17 cellular contexts compared by ENCODE assay signal in genomic region chr19:29172302-29172701, GRCh38. TPM values are rescaled to one million over a fixed set of nuclear protein-coding genes. Genes with fewer than 3 reads are reported as not detected.
A peak's percentile ranks its signal among the peaks of the same experiment; 100 is the strongest.
DNase-seq lines count a peak whose midpoint lies in the region; ATAC-seq, FAIRE-seq and TF ChIP-seq lines count a peak whose summit lies in the region.
"Had no signal": no experiment of that assay in that cellular context is flagged by ENCODE, and none has a peak within 500 bp of the region (broad histone marks: within the 10 kb centered on the region; RNA-seq: fewer than 3 reads in every experiment).

No MANE protein-coding gene starts in this region.

- TF ChIP-seq EP300 in GM12878 (IDR thresholded peaks at IDR 0.05; ENCODE audit: borderline replicate concordance in 1 of 2, control insufficient read depth in 1 of 2, low read depth in 2 of 2, low read length in 2 of 2) = no peak

- no peaks in the 10 kb centered on the region for H3K9me3 ChIP-seq in MM.1S (replicated peaks; ENCODE audit: insufficient read depth, low read length)
- H3K9me3 ChIP-seq in GM12878 (replicated peaks; ENCODE audit: control insufficient read depth, insufficient read depth, low read length) = no peaks in the 10 kb centered on the region; the same call in 2 of the 3 replicates
- H3K9me3 ChIP-seq: Caco-2 had no signal

- H3K9ac ChIP-seq in MM.1S (ENCODE audit: low read length) = no peak overlapping the region
- H3K9ac ChIP-seq in GM12878 (ENCODE audit: control insufficient read depth, insufficient read depth, low read length) = no peak overlapping the region

- no peaks in the 10 kb centered on the region for H3F3A ChIP-seq in MM.1S (ENCODE audit: insufficient read depth, low read length)

- in situ Hi-C loops in GM12878 (cut with MboI) = no loop called here

- DNase-seq in SKM-1 treated with dmso at 0.1 percent for 144 hours (lab: John Stamatoyannopoulos, UW; ENCODE audit: unreplicated experiment) (peak; percentile 36), SKM-1 (lab: John Stamatoyannopoulos, UW; ENCODE audit: unreplicated experiment) (no peak), MM.1S (peak; percentile 19), NOMO-1 treated with dmso at 0.1 percent for 144 hours (lab: John Stamatoyannopoulos, UW; ENCODE audit: unreplicated experiment) (peak; percentile 11), GM12878 (ENCODE audit: low read depth, low spot score) (no peak), NCI-H82 (lab: John Stamatoyannopoulos, UW) (no peak), GM19238 (ENCODE audit: insufficient read length, low spot score) (no peak), anterior cingulate cortex (lab: John Stamatoyannopoulos, UW) (no peak)
- DNase-seq: 8988T, Caco-2, NCI-H1105 treated with DMSO at 0.1 percent for 48 hours, NCI-H187, NCI-H2171 treated with DMSO at 0.1 percent for 48 hours, Right ventricle myocardium superior, T-helper 9 cell had no signal

- SMC1A ChIA-PET in GM12878 (lab: Charles Lee; ENCODE audit: uncharacterized antibody, unreplicated experiment) = no interaction called here

- H2AFZ ChIP-seq in MM.1S (ENCODE audit: low read length) = no peak overlapping the region
- H2AFZ ChIP-seq in GM12878 (ENCODE audit: control insufficient read depth, low read depth, low read length) = no peak overlapping the region
- H2AFZ ChIP-seq: GM23338 had no signal

- TF ChIP-seq CTCF in MM.1S (IDR thresholded peaks at IDR 0.05; ENCODE audit: low read length) (no peak), GM12878 (IDR thresholded peaks at IDR 0.05 in 2 of 3, conservative IDR thresholded peaks at IDR 0.05 in 1 of 3; ENCODE audit: control insufficient read depth in 2 of 3, extremely low read depth in 1 of 3, insufficient read depth in 1 of 3, low read depth in 3 of 3, low read length in 3 of 3) (no peak)

- TF ChIP-seq POLR2A in GM12878 (IDR thresholded peaks at IDR 0.05; ENCODE audit: low read depth, low read length) = no peak

- no TSS peak for BruUV-seq in GM12878 (replicated peaks; lab: Mats Ljungman, UMichigan)

- H3K9me2 ChIP-seq in MM.1S (replicated peaks; ENCODE audit: insufficient read depth, low read length) = no peaks in the 10 kb centered on the region

- H3K27me3 ChIP-seq in MM.1S (replicated peaks; ENCODE audit: insufficient read depth, low read length) (no peaks in the 10 kb centered on the region), GM12878 (replicated peaks in 1 of 2; ENCODE audit: control insufficient read depth in 2 of 2, insufficient read depth in 2 of 2, low read length in 1 of 2) (no peaks in the 10 kb centered on the region)

- H3K79me2 ChIP-seq in MM.1S (ENCODE audit: low read length) (no peaks in the 10 kb centered on the region), GM12878 (ENCODE audit: control insufficient read depth, insufficient read depth, low read length) (no peaks in the 10 kb centered on the region)

- no peak overlapping the region for H3K4me3 ChIP-seq in MM.1S (ENCODE audit: low read length)
- H3K4me3 ChIP-seq in GM12878 = no peak overlapping the region
- H3K4me3 ChIP-seq: GM23338 had no signal

- intact Hi-C loops in GM12878 (cut with micrococcal nuclease; ENCODE audit: unreplicated experiment) = no loop called here

- RAD21 ChIA-PET in GM12878 (lab: Charles Lee; ENCODE audit: unreplicated experiment) = no interaction called here

- H4K20me1 ChIP-seq in MM.1S (ENCODE audit: insufficient read depth, low read length) (no peaks in the 10 kb centered on the region), GM12878 (ENCODE audit: control insufficient read depth, insufficient read depth) (no peaks in the 10 kb centered on the region)

- H3K4me1 ChIP-seq in MM.1S (ENCODE audit: low read length) (peaks cover 7% of the 10 kb centered on the region; the same call in 1 of the 2 replicates), GM12878 (ENCODE audit: control insufficient read depth, insufficient read depth, low read length) (no peaks in the 10 kb centered on the region)
- H3K4me1 ChIP-seq: Caco-2 had no signal

- CTCF ChIA-PET in GM12878 (lab: Yijun Ruan, JAX) = no interaction called here

- H3K4me2 ChIP-seq in MM.1S (ENCODE audit: low read depth, low read length) (no peak overlapping the region), GM12878 (ENCODE audit: control insufficient read depth, insufficient read depth) (no peak overlapping the region)
- H3K4me2 ChIP-seq: GM23338 had no signal

- POLR2A ChIA-PET in GM12878 (lab: Charles Lee) = no interaction called here

- WGBS in GM12878 (ENCODE audit: insufficient coverage, insufficient replicate concordance, low lambda C conversion rate, missing lambda C conversion rate) = 68% methylated on average over 2 of the region's 2 CpGs

- H3K36me3 ChIP-seq in MM.1S (replicated peaks; ENCODE audit: insufficient read depth, low read length) = no peaks in the 10 kb centered on the region
- no peaks in the 10 kb centered on the region for H3K36me3 ChIP-seq in GM12878 (ENCODE audit: control insufficient read depth in 2 of 2, insufficient read depth in 2 of 2, low read length in 1 of 2)

- FAIRE-seq in GM12878 (lab: Jason Lieb, UNC) = peak; percentile 31

- no peak for TF ChIP-seq RAD21 in GM12878 (IDR thresholded peaks at IDR 0.05; ENCODE audit: insufficient read depth, low read depth, low read length)

- H3K27ac ChIP-seq in MM.1S (ENCODE audit: low read length) (no peak overlapping the region), GM12878 (ENCODE audit: control insufficient read depth, insufficient read depth) (no peak overlapping the region)

- no peak for ATAC-seq in GM12878
- ATAC-seq: GM23338, Panc1 had no signal

TF ChIP-seq in GM12878, 131 proteins besides CTCF, POLR2A, EP300 and RAD21:
- TF ChIP-seq SPI1 (IDR thresholded peaks at IDR 0.05; ENCODE audit: borderline replicate concordance, insufficient read depth, low read depth, low read length) (peak; percentile 76; the same call in 1 of the 2 replicates), TARDBP (IDR thresholded peaks at IDR 0.05; ENCODE audit: borderline replicate concordance) (no peak)

RNA-seq across cellular contexts. Expression of gene UQCRFS1, which starts 40.6 kb away (rescaled TPM):
- total RNA-seq in GM12878 (2013; cell fraction: nucleolus; rRNA removed) = 25.2 and 26.3 TPM in 2 replicates
- total RNA-seq in GM12878 (2014; rRNA removed) = 76.0 and 79.5 TPM in 2 replicates
- total RNA-seq in GM12878 (2014; rRNA removed; fragmentation: Illumina TruSeq; extraction: Trizol) = 48.7 and 50.0 TPM in 2 replicates
- total RNA-seq in GM12878 (2021) = 52.0 and 52.3 TPM in 2 replicates
- 30.6 TPM for polyA plus RNA-seq in GM12878 (2011; ENCODE audit: low read depth)
- polyA plus RNA-seq in GM12878 (2011; rRNA removed) = 95.5 and 103 TPM in 2 replicates
- 85.4 and 85.6 TPM in 2 replicates for polyA plus RNA-seq in GM12878 (2011; cell fraction: cytosol; rRNA removed)
- polyA plus RNA-seq in GM12878 (2011; cell fraction: nucleus; rRNA removed) = 40.8 and 41.6 TPM in 2 replicates
- 30.2 and 37.2 TPM in 2 replicates for polyA plus RNA-seq in GM12878 (2012)
- 56.2 and 58.4 TPM in 2 replicates for polyA plus RNA-seq in GM12878 (2014; fragmentation: Illumina TruSeq; extraction: Trizol)
- 10 to 100 TPM in 1 of 2 experiments, 1 to 10 TPM in 1; 9.3 to 41.9 TPM for polyA plus RNA-seq in GM12878 (2014; fragmentation: Nextera tagmentation; extraction: Ambion mirVana)
- polyA plus RNA-seq in GM12878 (2014; rRNA removed) = 76.0 and 87.6 TPM in 2 replicates
- 100 to 1,000 TPM; 119 to 125 TPM for polyA plus RNA-seq in GM12878 (2016; fragmentation: Nextera tagmentation; extraction: Ambion mirVana)
- polyA minus RNA-seq in GM12878 (2011; rRNA and poly(A)+ RNA removed) = 58.5 and 63.7 TPM in 2 replicates
- 15.5 and 19.5 TPM in 2 replicates for polyA minus RNA-seq in GM12878 (2011; cell fraction: cytosol; rRNA and poly(A)+ RNA removed)
- polyA minus RNA-seq in GM12878 (2011; cell fraction: nucleus; rRNA and poly(A)+ RNA removed) = 21.0 and 25.6 TPM in 2 replicates

Comparison
In these comparisons a context has a peak if more than half of its experiments do, and no peak if none do; other contexts are left out.
1. DNase-seq: peak in SKM-1 treated with dmso at 0.1 percent for 144 hours (single experiment), MM.1S (single experiment) and NOMO-1 treated with dmso at 0.1 percent for 144 hours (single experiment); none in SKM-1 (single experiment), GM12878 (single experiment), NCI-H82 (single experiment), GM19238 (single experiment) and anterior cingulate cortex (0 of 58).